Comparison of ENCODE assay signal across 29 cellular contexts in the genomic region with DNA sequence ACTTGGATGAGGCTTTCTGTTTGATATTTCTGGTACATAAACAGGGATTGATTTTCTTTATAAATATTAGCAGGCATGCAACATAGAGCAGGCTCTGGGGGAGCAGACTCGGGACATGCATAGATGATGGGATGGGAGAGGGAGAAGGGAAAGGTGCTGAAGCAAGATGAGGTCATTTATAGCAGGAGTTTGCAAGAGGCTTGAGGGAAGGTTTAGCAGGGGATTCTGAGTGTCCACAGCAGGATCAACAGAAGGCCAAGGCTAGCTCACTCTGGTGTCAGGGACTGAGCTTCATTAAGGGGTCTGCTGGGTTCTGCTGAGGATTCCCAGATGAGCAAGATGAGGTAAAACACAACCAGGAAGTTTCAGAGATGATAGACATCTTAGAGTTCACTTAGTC.
"Had no signal": no experiment of that assay in that cellular context is flagged by ENCODE, and none has a peak within 500 bp of the region (broad histone marks: within the 10 kb centered on the region; RNA-seq: fewer than 3 reads in every experiment).

No MANE protein-coding gene starts in this region.

- H3K9me3 ChIP-seq: adrenal gland, ascending aorta, body of pancreas had no signal

- H3K36me3 ChIP-seq: adrenal gland, ascending aorta, brain microvascular endothelial cell, breast epithelium, cardiac muscle cell had no signal

- H3K4me1 ChIP-seq: adrenal gland, ascending aorta, body of pancreas, breast epithelium had no signal

- DNase-seq: activated effector memory CD4-positive, alpha-beta T cell treated with anti-CD3 and anti-CD28 coated beads, Interleukin-2, amount 50 U/mL, for 16 hours; activated effector memory CD4-positive, alpha-beta T cell treated with Interleukin-2 at 50 U/mL for 16 hours; activated gamma-delta T cell; activated gamma-delta T cell treated with Interleukin-2 at 50 U/mL for 16 hours; activated naive CD4-positive, alpha-beta T cell; activated naive CD4-positive, alpha-beta T cell treated with anti-CD3 and anti-CD28 coated beads for 36 hours; activated naive CD4-positive, alpha-beta T cell treated with anti-CD3 and anti-CD28 coated beads, Interleukin-2, amount 10 ng/mL, durations not matched to agents 7 days and 5 days; activated naive CD4-positive, alpha-beta T cell treated with anti-CD3 and anti-CD28 coated beads, Interleukin-2, amount 50 U/mL, for 16 hours; activated naive CD8-positive, alpha-beta T cell treated with anti-CD3 and anti-CD28 coated beads for 36 hours; activated naive CD8-positive, alpha-beta T cell treated with anti-CD3 and anti-CD28 coated beads, Interleukin-2, amount 10 ng/mL, durations not matched to agents 7 days and 5 days; activated naive CD8-positive, alpha-beta T cell treated with anti-CD3 and anti-CD28 coated beads, Interleukin-2, amount 50 U/mL, for 24 hours; activated T-cell treated with anti-CD3 and anti-CD28 coated beads, Interleukin-2, amount 50 U/mL, for 1 hour; activated T-cell treated with anti-CD3 and anti-CD28 coated beads, Interleukin-2, amount 50 U/mL, for 24 hours; activated T-cell treated with anti-CD3 and anti-CD28 coated beads, Interleukin-2, amount 50 U/mL, for 4 hours; activated T-cell treated with anti-CD3 and anti-CD28 coated beads, Interleukin-2, amount 50 U/mL, for 48 hours; activated T-cell treated with anti-CD3 and anti-CD28 coated beads, Interleukin-2, amount 50 U/mL, for 72 hours; adrenal gland; amniotic stem cell; amygdala; anterior cingulate cortex; aorta; body of pancreas; brain microvascular endothelial cell; caudate nucleus; central memory CD4-positive, alpha-beta T cell; cerebellar nuclear complex had no signal

- H3K4me3 ChIP-seq: adrenal gland, ascending aorta, body of pancreas, breast epithelium, cardiac muscle cell had no signal

- H3K27me3 ChIP-seq: adrenal gland, ascending aorta, body of pancreas, brain microvascular endothelial cell, breast epithelium, cardiac muscle cell had no signal

- H3K27ac ChIP-seq: adrenal gland, ascending aorta, body of pancreas, brain microvascular endothelial cell, breast epithelium, cardiac muscle cell had no signal
